In the genomic region with DNA sequence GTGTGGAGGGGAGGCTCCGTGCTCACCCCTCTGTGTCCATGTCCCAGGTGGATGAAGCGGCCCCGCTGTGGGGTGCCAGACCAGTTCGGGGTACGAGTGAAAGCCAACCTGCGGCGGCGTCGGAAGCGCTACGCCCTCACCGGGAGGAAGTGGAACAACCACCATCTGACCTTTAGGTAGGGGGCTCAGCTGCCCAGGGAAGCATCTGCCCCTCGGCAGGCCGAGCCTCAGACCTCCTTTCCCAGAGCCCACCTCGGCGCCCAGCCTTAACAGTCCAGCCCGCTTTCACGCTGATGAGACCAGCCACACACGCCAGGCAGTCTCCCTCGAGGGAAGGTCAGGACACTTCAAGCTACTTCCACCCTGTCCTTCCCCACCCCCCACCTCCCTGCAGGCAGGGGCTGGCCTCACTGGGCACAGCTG, we compare ENCODE assay signal across 1 cellular context.
TF ChIP-seq lines count a peak whose summit lies in the region.

No MANE protein-coding gene starts in this region.

TF ChIP-seq in SK-N-SH, 30 proteins besides CTCF, POLR2A, EP300 and RAD21 (continued from another document):
- no peak for TF ChIP-seq EZH2phosphoT487 (IDR thresholded peaks at IDR 0.05; ENCODE audit: borderline replicate concordance, low read depth)
- no peak for TF ChIP-seq POLR2AphosphoS5 (IDR thresholded peaks at IDR 0.05; ENCODE audit: low read depth, low read length)
- TF ChIP-seq, protein P1, sequence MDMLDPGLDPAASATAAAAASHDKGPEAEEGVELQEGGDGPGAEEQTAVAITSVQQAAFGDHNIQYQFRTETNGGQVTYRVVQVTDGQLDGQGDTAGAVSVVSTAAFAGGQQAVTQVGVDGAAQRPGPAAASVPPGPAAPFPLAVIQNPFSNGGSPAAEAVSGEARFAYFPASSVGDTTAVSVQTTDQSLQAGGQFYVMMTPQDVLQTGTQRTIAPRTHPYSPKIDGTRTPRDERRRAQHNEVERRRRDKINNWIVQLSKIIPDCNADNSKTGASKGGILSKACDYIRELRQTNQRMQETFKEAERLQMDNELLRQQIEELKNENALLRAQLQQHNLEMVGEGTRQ (IDR thresholded peaks at IDR 0.05; ENCODE audit: borderline replicate concordance, low read depth, low read length), result no peak
- TF ChIP-seq, protein P2, sequence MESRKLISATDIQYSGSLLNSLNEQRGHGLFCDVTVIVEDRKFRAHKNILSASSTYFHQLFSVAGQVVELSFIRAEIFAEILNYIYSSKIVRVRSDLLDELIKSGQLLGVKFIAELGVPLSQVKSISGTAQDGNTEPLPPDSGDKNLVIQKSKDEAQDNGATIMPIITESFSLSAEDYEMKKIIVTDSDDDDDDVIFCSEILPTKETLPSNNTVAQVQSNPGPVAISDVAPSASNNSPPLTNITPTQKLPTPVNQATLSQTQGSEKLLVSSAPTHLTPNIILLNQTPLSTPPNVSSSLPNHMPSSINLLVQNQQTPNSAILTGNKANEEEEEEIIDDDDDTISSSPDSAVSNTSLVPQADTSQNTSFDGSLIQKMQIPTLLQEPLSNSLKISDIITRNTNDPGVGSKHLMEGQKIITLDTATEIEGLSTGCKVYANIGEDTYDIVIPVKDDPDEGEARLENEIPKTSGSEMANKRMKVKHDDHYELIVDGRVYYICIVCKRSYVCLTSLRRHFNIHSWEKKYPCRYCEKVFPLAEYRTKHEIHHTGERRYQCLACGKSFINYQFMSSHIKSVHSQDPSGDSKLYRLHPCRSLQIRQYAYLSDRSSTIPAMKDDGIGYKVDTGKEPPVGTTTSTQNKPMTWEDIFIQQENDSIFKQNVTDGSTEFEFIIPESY (IDR thresholded peaks at IDR 0.05; ENCODE audit: borderline replicate concordance, low read depth), result no peak
